ENCODE assay signal across 16 cellular contexts in genomic region chr17:7992516-7992915, GRCh38. TPM values are rescaled to one million over a fixed set of nuclear protein-coding genes. Genes with fewer than 3 reads are reported as not detected.
A peak's percentile ranks its signal among the peaks of the same experiment; 100 is the strongest.
DNase-seq lines count a peak whose midpoint lies in the region; ATAC-seq and TF ChIP-seq lines count a peak whose summit lies in the region.
"Had no signal": no experiment of that assay in that cellular context is flagged by ENCODE, and none has a peak within 500 bp of the region (broad histone marks: within the 10 kb centered on the region; RNA-seq: fewer than 3 reads in every experiment).

No MANE protein-coding gene starts in this region.

- H3K27ac ChIP-seq in trophoblast cell (ENCODE audit: low read depth, low read length): no peak overlapping the region
- H3K27ac ChIP-seq: BLaER1, neutrophil had no signal

- H2AFZ ChIP-seq in trophoblast cell (ENCODE audit: insufficient read depth, low read length, poor library complexity): no peak overlapping the region

- no peaks in the 10 kb centered on the region for H3K79me2 ChIP-seq in trophoblast cell (ENCODE audit: control insufficient read depth, insufficient read depth, low read length, poor library complexity)

- no peak overlapping the region for H3K4me3 ChIP-seq in choroid plexus epithelial cell (ENCODE audit: low read depth, low read length)
- H3K4me3 ChIP-seq in trophoblast cell (ENCODE audit: low read depth, low read length): no peak overlapping the region
- H3K4me3 ChIP-seq: BLaER1 had no signal

- H3K4ac ChIP-seq in trophoblast cell (ENCODE audit: low read depth, low read length): no peak overlapping the region

- TF ChIP-seq CTCF in choroid plexus epithelial cell (conservative IDR thresholded peaks at IDR 0.05; ENCODE audit: low read depth, low read length) (no peak), GM20000 (IDR thresholded peaks at IDR 0.05; ENCODE audit: extremely low read depth, missing control alignments) (no peak)

- no peaks in the 10 kb centered on the region for H3K9me3 ChIP-seq in trophoblast cell (ENCODE audit: insufficient read depth, low read depth, low read length)
- H3K9me3 ChIP-seq: BLaER1, neutrophil had no signal

- H2AK5ac ChIP-seq in trophoblast cell (ENCODE audit: low read length): no peak overlapping the region

- peaks cover 4% of the 10 kb centered on the region for H3K79me1 ChIP-seq in trophoblast cell (ENCODE audit: low read length)

- no peak overlapping the region for H2BK5ac ChIP-seq in trophoblast cell (ENCODE audit: low read depth, low read length, poor library complexity)

- WGBS in trophoblast cell (ENCODE audit: extremely low coverage, insufficient coverage, insufficient read length): no CpG with 5 or more reads among the region's 2 CpGs

- in situ Hi-C loops in G401 (cut with HindIII; ENCODE audit: low sequenced_read_pairs): no loop called here

- no peak overlapping the region for H4K12ac ChIP-seq in trophoblast cell (ENCODE audit: low read depth, low read length)

- H3K4me2 ChIP-seq in trophoblast cell (ENCODE audit: low read length): no peak overlapping the region
- H3K4me2 ChIP-seq: BLaER1 had no signal

- H3K18ac ChIP-seq in trophoblast cell (ENCODE audit: low read length): no peak overlapping the region

- DNase-seq in EH (ENCODE audit: low read depth) (peak; percentile 68), MV-4-11 (lab: John Stamatoyannopoulos, UW) (peak; percentile 19), choroid plexus epithelial cell (ENCODE audit: low read depth) (peak; percentile 61), trophoblast cell (peak; percentile 21 to 50), G401 (ENCODE audit: low spot score) (no peak), GM20000 (ENCODE audit: low spot score) (no peak), NCI-H1048 (lab: John Stamatoyannopoulos, UW) (no peak)
- DNase-seq: DND-41; effector CD8-positive, alpha-beta T cell; NCI-H1092 treated with DMSO at 0.1 percent for 48 hours; NCI-H345 had no signal

- no peak overlapping the region for H3K23ac ChIP-seq in trophoblast cell (ENCODE audit: low read length)

- H3K27me3 ChIP-seq in trophoblast cell (ENCODE audit: insufficient read depth, low read length): no peaks in the 10 kb centered on the region
- H3K27me3 ChIP-seq: BLaER1 had no signal

- ATAC-seq in GM19324 (IDR thresholded peaks at IDR 0.05; ENCODE audit: low FRiP score, unreplicated experiment): no peak
- ATAC-seq: HepG2 had no signal

- no peak overlapping the region for H2BK120ac ChIP-seq in trophoblast cell (ENCODE audit: insufficient read depth, low read length, poor library complexity)

- H2BK12ac ChIP-seq in trophoblast cell (ENCODE audit: low read length): no peak overlapping the region

- no peaks in the 10 kb centered on the region for H3K36me3 ChIP-seq in trophoblast cell (ENCODE audit: control insufficient read depth in 1 of 2, insufficient read depth in 2 of 2, low read length in 2 of 2)
- H3K36me3 ChIP-seq: BLaER1, neutrophil had no signal

- H3K9ac ChIP-seq in trophoblast cell (ENCODE audit: low read length): no peak overlapping the region
- H3K9ac ChIP-seq: BLaER1 had no signal

- no peak overlapping the region for H4K91ac ChIP-seq in trophoblast cell (ENCODE audit: low read depth, low read length)

- H3K4me1 ChIP-seq in trophoblast cell (ENCODE audit: control insufficient read depth in 1 of 2, insufficient read depth in 2 of 2, low read length in 2 of 2): peaks cover 0 to 7% of the 10 kb centered on the region in 2 experiments

- no peak overlapping the region for H3K14ac ChIP-seq in trophoblast cell (ENCODE audit: low read length)

- no peak overlapping the region for H4K8ac ChIP-seq in trophoblast cell (ENCODE audit: low read depth, low read length)

RNA-seq across cellular contexts. Expression of gene GUCY2D, which starts 9.9 kb away (rescaled TPM):
- 0.30 and 0.39 TPM in 2 replicates for polyA plus RNA-seq in trophoblast cell (2013)
- 0.06 TPM in 1 of 2 replicates, not detected in the other for total RNA-seq in G401 (2014; rRNA removed; shearing (Covaris generic))
- total RNA-seq: HepG2 had no signal
- polyA plus RNA-seq: HepG2 had no signal

RNA-seq across cellular contexts. Expression of gene ALOX15B, which starts 46.3 kb away (rescaled TPM):
- 1.2 and 1.4 TPM in 2 replicates for polyA plus RNA-seq in trophoblast cell (2013)
- total RNA-seq in G401 (2014; rRNA removed; shearing (Covaris generic)): not detected in 2 replicates
- total RNA-seq: HepG2, mesothelial cell of epicardium had no signal
- polyA plus RNA-seq: HepG2 had no signal

Comparison
In these comparisons a context has a peak if more than half of its experiments do, and no peak if none do; other contexts are left out.
1. DNase-seq: peak in EH (single experiment), MV-4-11 (single experiment), choroid plexus epithelial cell (single experiment) and trophoblast cell (2 of 2); none in G401 (single experiment), GM20000 (single experiment) and NCI-H1048 (single experiment).